2 cellular contexts compared by ENCODE assay signal in the genomic region with DNA sequence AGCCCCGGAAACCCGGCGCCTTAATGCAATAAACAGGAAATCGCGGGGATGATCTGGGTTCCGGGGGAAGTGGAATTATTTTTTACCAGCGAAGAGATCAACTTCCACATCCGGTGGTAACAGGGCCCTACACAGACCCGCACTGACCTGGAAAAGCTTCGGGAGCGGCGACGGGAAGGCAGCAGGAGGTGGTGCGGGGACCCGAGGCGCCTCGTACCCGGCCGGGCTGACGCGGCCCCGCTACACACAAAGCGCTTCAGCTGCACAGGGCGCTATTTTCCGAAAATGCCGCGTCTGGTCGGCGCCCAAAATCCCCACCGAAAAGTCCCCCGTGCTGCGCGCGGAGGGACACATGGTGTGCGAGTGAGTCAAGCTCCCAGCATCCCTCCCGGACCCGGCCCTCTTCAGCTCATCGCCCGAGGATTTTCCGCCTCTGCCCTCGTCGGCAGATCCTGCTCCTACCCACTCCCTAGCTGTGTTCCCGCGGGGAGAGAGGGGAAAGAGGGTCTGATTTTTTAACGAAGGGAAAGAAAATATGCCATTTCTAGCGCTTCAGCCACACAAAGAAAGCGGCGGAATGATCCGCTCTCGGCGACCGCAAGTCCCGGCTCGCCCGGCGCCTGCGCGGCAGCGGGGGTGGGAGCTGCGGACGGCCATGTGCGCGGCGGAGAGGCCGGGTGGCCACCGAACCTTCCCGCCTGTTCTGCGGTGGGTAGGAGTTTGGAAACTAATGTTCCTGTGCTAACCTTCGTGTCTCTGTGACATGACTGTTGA.
TF ChIP-seq lines count a peak whose summit lies in the region.

A gene (minus strand): TSS at position 361 of the 774 bp plus-strand sequence. CDS start 45,400 bp downstream, outside the sequence.

TF ChIP-seq in HCT116, 20 proteins besides CTCF, POLR2A, EP300 and RAD21 (continued from another document):
- TF ChIP-seq, protein P1, sequence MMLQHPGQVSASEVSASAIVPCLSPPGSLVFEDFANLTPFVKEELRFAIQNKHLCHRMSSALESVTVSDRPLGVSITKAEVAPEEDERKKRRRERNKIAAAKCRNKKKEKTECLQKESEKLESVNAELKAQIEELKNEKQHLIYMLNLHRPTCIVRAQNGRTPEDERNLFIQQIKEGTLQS (IDR thresholded peaks at IDR 0.05) = no peak
- peak; percentile 25; the same call in 1 of the 2 replicates for TF ChIP-seq SP1 (IDR thresholded peaks at IDR 0.05; ENCODE audit: low read depth)
- peak; percentile 74 for TF ChIP-seq YY1 (IDR thresholded peaks at IDR 0.05; ENCODE audit: extremely low read depth, insufficient replicate concordance, low read depth, low read length)
- TF ChIP-seq, protein P2, sequence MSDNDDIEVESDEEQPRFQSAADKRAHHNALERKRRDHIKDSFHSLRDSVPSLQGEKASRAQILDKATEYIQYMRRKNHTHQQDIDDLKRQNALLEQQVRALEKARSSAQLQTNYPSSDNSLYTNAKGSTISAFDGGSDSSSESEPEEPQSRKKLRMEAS (IDR thresholded peaks at IDR 0.05) = peak; percentile 99
- TF ChIP-seq CEBPB (IDR thresholded peaks at IDR 0.05; ENCODE audit: low read depth) = no peak; the same call in 1 of the 2 replicates
- peak; percentile 51 for TF ChIP-seq JUND (IDR thresholded peaks at IDR 0.05)
- no peak for TF ChIP-seq EZH2phosphoT487 (IDR thresholded peaks at IDR 0.05; ENCODE audit: borderline replicate concordance)
- TF ChIP-seq EGR1 (IDR thresholded peaks at IDR 0.05; ENCODE audit: low read depth) = peak; percentile 87
- TF ChIP-seq EZH2 (IDR thresholded peaks at IDR 0.05) = no peak
- TF ChIP-seq, protein P3, sequence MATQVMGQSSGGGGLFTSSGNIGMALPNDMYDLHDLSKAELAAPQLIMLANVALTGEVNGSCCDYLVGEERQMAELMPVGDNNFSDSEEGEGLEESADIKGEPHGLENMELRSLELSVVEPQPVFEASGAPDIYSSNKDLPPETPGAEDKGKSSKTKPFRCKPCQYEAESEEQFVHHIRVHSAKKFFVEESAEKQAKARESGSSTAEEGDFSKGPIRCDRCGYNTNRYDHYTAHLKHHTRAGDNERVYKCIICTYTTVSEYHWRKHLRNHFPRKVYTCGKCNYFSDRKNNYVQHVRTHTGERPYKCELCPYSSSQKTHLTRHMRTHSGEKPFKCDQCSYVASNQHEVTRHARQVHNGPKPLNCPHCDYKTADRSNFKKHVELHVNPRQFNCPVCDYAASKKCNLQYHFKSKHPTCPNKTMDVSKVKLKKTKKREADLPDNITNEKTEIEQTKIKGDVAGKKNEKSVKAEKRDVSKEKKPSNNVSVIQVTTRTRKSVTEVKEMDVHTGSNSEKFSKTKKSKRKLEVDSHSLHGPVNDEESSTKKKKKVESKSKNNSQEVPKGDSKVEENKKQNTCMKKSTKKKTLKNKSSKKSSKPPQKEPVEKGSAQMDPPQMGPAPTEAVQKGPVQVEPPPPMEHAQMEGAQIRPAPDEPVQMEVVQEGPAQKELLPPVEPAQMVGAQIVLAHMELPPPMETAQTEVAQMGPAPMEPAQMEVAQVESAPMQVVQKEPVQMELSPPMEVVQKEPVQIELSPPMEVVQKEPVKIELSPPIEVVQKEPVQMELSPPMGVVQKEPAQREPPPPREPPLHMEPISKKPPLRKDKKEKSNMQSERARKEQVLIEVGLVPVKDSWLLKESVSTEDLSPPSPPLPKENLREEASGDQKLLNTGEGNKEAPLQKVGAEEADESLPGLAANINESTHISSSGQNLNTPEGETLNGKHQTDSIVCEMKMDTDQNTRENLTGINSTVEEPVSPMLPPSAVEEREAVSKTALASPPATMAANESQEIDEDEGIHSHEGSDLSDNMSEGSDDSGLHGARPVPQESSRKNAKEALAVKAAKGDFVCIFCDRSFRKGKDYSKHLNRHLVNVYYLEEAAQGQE (IDR thresholded peaks at IDR 0.05; ENCODE audit: low read depth) = no peak
- TF ChIP-seq FOSL1 (IDR thresholded peaks at IDR 0.05; ENCODE audit: low read depth) = no peak
- peak; percentile 85 for TF ChIP-seq SIN3A (IDR thresholded peaks at IDR 0.05; ENCODE audit: low read depth)
- no peak for TF ChIP-seq SRF (IDR thresholded peaks at IDR 0.05; ENCODE audit: low read depth)
- no peak for TF ChIP-seq ELF1 (IDR thresholded peaks at IDR 0.05; ENCODE audit: borderline replicate concordance, low read depth)
- TF ChIP-seq TCF7L2 (IDR thresholded peaks at IDR 0.05; ENCODE audit: borderline replicate concordance, extremely low read depth, insufficient read depth, insufficient read length) = peak; percentile 61

TF ChIP-seq in SK-N-SH, 30 proteins besides CTCF, POLR2A, EP300 and RAD21 (continued from another document):
- TF ChIP-seq, protein P3 (IDR thresholded peaks at IDR 0.05; ENCODE audit: low read depth, low read length) = no peak
- TF ChIP-seq, protein P4, sequence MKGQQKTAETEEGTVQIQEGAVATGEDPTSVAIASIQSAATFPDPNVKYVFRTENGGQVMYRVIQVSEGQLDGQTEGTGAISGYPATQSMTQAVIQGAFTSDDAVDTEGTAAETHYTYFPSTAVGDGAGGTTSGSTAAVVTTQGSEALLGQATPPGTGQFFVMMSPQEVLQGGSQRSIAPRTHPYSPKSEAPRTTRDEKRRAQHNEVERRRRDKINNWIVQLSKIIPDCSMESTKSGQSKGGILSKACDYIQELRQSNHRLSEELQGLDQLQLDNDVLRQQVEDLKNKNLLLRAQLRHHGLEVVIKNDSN (IDR thresholded peaks at IDR 0.05; ENCODE audit: borderline replicate concordance, low read depth) = no peak; the same call in 1 of the 2 replicates
- TF ChIP-seq, protein P5, sequence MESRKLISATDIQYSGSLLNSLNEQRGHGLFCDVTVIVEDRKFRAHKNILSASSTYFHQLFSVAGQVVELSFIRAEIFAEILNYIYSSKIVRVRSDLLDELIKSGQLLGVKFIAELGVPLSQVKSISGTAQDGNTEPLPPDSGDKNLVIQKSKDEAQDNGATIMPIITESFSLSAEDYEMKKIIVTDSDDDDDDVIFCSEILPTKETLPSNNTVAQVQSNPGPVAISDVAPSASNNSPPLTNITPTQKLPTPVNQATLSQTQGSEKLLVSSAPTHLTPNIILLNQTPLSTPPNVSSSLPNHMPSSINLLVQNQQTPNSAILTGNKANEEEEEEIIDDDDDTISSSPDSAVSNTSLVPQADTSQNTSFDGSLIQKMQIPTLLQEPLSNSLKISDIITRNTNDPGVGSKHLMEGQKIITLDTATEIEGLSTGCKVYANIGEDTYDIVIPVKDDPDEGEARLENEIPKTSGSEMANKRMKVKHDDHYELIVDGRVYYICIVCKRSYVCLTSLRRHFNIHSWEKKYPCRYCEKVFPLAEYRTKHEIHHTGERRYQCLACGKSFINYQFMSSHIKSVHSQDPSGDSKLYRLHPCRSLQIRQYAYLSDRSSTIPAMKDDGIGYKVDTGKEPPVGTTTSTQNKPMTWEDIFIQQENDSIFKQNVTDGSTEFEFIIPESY (IDR thresholded peaks at IDR 0.05; ENCODE audit: borderline replicate concordance, low read depth) = no peak
- TF ChIP-seq TAF1 (IDR thresholded peaks at IDR 0.05; ENCODE audit: borderline replicate concordance, low read depth, low read length) (peak; percentile 81), GATA2 (CRISPR knock-in tag; IDR thresholded peaks at IDR 0.05) (peak; percentile 37), NRF1 (IDR thresholded peaks at IDR 0.05; ENCODE audit: low read depth, low read length) (peak; percentile 86), RXRA (IDR thresholded peaks at IDR 0.05; ENCODE audit: borderline replicate concordance, low read depth) (no peak), POLR2AphosphoS5 (IDR thresholded peaks at IDR 0.05; ENCODE audit: low read depth, low read length) (peak; percentile 88), FOSL2 (IDR thresholded peaks at IDR 0.05; ENCODE audit: borderline replicate concordance, low read depth) (no peak), RCOR1 (IDR thresholded peaks at IDR 0.05; ENCODE audit: low read length) (no peak), GABPA (IDR thresholded peaks at IDR 0.05; ENCODE audit: low read depth) (peak; percentile 88), FOXJ3 (CRISPR knock-in tag; IDR thresholded peaks at IDR 0.05) (peak; percentile 53; the same call in 1 of the 2 replicates), MEF2A (IDR thresholded peaks at IDR 0.05; ENCODE audit: borderline replicate concordance, low read depth) (no peak), SIN3A (IDR thresholded peaks at IDR 0.05; ENCODE audit: borderline replicate concordance, low read depth, low read length) (peak; percentile 87; the same call in 1 of the 2 replicates), ELF1 (IDR thresholded peaks at IDR 0.05) (peak; percentile 50; the same call in 1 of the 2 replicates), NFIC (IDR thresholded peaks at IDR 0.05; ENCODE audit: borderline replicate concordance) (no peak)
- TF ChIP-seq, protein P6, sequence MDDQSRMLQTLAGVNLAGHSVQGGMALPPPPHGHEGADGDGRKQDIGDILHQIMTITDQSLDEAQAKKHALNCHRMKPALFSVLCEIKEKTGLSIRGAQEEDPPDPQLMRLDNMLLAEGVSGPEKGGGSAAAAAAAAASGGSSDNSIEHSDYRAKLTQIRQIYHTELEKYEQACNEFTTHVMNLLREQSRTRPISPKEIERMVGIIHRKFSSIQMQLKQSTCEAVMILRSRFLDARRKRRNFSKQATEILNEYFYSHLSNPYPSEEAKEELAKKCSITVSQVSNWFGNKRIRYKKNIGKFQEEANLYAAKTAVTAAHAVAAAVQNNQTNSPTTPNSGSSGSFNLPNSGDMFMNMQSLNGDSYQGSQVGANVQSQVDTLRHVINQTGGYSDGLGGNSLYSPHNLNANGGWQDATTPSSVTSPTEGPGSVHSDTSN (IDR thresholded peaks at IDR 0.05) = peak; percentile 64
- TF ChIP-seq, protein P2 (IDR thresholded peaks at IDR 0.05; ENCODE audit: low read depth) = peak; percentile 99
- TF ChIP-seq, protein P7, sequence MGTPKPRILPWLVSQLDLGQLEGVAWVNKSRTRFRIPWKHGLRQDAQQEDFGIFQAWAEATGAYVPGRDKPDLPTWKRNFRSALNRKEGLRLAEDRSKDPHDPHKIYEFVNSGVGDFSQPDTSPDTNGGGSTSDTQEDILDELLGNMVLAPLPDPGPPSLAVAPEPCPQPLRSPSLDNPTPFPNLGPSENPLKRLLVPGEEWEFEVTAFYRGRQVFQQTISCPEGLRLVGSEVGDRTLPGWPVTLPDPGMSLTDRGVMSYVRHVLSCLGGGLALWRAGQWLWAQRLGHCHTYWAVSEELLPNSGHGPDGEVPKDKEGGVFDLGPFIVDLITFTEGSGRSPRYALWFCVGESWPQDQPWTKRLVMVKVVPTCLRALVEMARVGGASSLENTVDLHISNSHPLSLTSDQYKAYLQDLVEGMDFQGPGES (IDR thresholded peaks at IDR 0.05; ENCODE audit: low read depth, low read length) = no peak
